In genomic region chr1:67355745-67356424, GRCh38 we compare ENCODE assay signal across 17 cellular contexts. TPM values are rescaled to one million over a fixed set of nuclear protein-coding genes. Genes with fewer than 3 reads are reported as not detected.
DNase-seq lines count a peak whose midpoint lies in the region; ATAC-seq and TF ChIP-seq lines count a peak whose summit lies in the region.
"Had no signal": no experiment of that assay in that cellular context is flagged by ENCODE, and none has a peak within 500 bp of the region (broad histone marks: within the 10 kb centered on the region; RNA-seq: fewer than 3 reads in every experiment).

No MANE protein-coding gene starts in this region.

- no peaks in the 10 kb centered on the region for H3K27me3 Mint-ChIP-seq in activated CD4-positive, alpha-beta memory T cell treated with anti-CD3 and anti-CD28 coated beads, Interleukin-2, amount 10 ng/mL, durations not matched to agents 7 days and 5 days
- H3K27me3 Mint-ChIP-seq: memory B cell had no signal

- ATAC-seq in sciatic nerve = no peak
- ATAC-seq in HG03045 (IDR thresholded peaks at IDR 0.05; ENCODE audit: unreplicated experiment) = no peak

- no peaks in the 10 kb centered on the region for H3K4me1 ChIP-seq in Peyer's patch

- peaks cover 64% of the 10 kb centered on the region for H3K36me3 Mint-ChIP-seq in activated CD4-positive, alpha-beta memory T cell treated with anti-CD3 and anti-CD28 coated beads, Interleukin-2, amount 10 ng/mL, durations not matched to agents 7 days and 5 days (ENCODE audit: low read depth)

- POLR2A ChIA-PET in AG04450 (lab: Yijun Ruan, JAX) = no interaction called here
- POLR2A ChIA-PET in activated CD4-positive, alpha-beta memory T cell treated with anti-CD3 and anti-CD28 coated beads, Interleukin-2, amount 10 ng/mL, durations not matched to agents 7 days and 5 days (lab: Charles Lee) = no interaction called here

- peaks cover 3% of the 10 kb centered on the region for H3K27me3 ChIP-seq in AG04450 (ENCODE audit: control insufficient read depth, insufficient read depth, low read length)
- H3K27me3 ChIP-seq in Peyer's patch = no peaks in the 10 kb centered on the region
- H3K27me3 ChIP-seq: upper lobe of left lung had no signal

- H3K36me3 ChIP-seq in Peyer's patch = no peaks in the 10 kb centered on the region
- H3K36me3 ChIP-seq: upper lobe of left lung had no signal

- H3K9me3 ChIP-seq in AG04450 (ENCODE audit: control insufficient read depth, insufficient read depth, low read length) (no peaks in the 10 kb centered on the region), Peyer's patch (no peaks in the 10 kb centered on the region)
- H3K9me3 ChIP-seq: upper lobe of left lung had no signal

- no peak overlapping the region for H3K4me3 Mint-ChIP-seq in activated CD4-positive, alpha-beta memory T cell treated with anti-CD3 and anti-CD28 coated beads, Interleukin-2, amount 10 ng/mL, durations not matched to agents 7 days and 5 days
- H3K4me3 Mint-ChIP-seq: CD4-positive, alpha-beta memory T cell; memory B cell had no signal

- H3K4me1 Mint-ChIP-seq in activated CD4-positive, alpha-beta memory T cell treated with anti-CD3 and anti-CD28 coated beads, Interleukin-2, amount 10 ng/mL, durations not matched to agents 7 days and 5 days = peaks cover 35% of the 10 kb centered on the region
- H3K4me1 Mint-ChIP-seq: memory B cell had no signal

- intact Hi-C loops in sciatic nerve (cut with DNase I) = no loop called here

- H3K27ac Mint-ChIP-seq in activated CD4-positive, alpha-beta memory T cell treated with anti-CD3 and anti-CD28 coated beads, Interleukin-2, amount 10 ng/mL, durations not matched to agents 7 days and 5 days = peak overlapping the region; percentile 23
- H3K27ac Mint-ChIP-seq: memory B cell had no signal

- TF ChIP-seq CTCF in AG04450 (IDR thresholded peaks at IDR 0.05; ENCODE audit: low read depth, low read length) = no peak
- TF ChIP-seq CTCF in Peyer's patch (IDR thresholded peaks at IDR 0.05) = no peak

- no peaks in the 10 kb centered on the region for H3K9me3 Mint-ChIP-seq in activated CD4-positive, alpha-beta memory T cell treated with anti-CD3 and anti-CD28 coated beads, Interleukin-2, amount 10 ng/mL, durations not matched to agents 7 days and 5 days
- H3K9me3 Mint-ChIP-seq: CD4-positive, alpha-beta memory T cell; memory B cell had no signal

- CTCF ChIA-PET in AG04450 (lab: Charles Lee) = interaction anchor here (0.5 to 4.3 kb wide), 4 partner anchors 8 to 178 kb away, joined by 3 to 37 read pairs (median 18); no protein-coding TSS in a partner anchor
- CTCF ChIA-PET in activated CD4-positive, alpha-beta memory T cell treated with anti-CD3 and anti-CD28 coated beads, Interleukin-2, amount 10 ng/mL, durations not matched to agents 7 days and 5 days (lab: Charles Lee) = interaction anchor here (0.8 to 1.6 kb wide), 2 partner anchors 10 to 142 kb away, joined by 3 read pairs; no protein-coding TSS in a partner anchor

- TF ChIP-seq POLR2A in Peyer's patch (IDR thresholded peaks at IDR 0.05) = no peak

- H3K27ac ChIP-seq in AG04450 (ENCODE audit: low read depth, low read length) (no peak overlapping the region), Peyer's patch (no peak overlapping the region)
- H3K27ac ChIP-seq: upper lobe of left lung had no signal

- DNase-seq in AG04450 (ENCODE audit: low read depth, low spot score) (peak; percentile 15), H4 (ENCODE audit: low spot score) (peak; percentile 45), fibroblast of peridontal ligament (ENCODE audit: extremely low read depth) (peak; percentile 94), sciatic nerve (ENCODE audit: low spot score) (no peak), Peyer's patch (no peak)
- no peak for DNase-seq in activated CD4-positive, alpha-beta memory T cell treated with anti-CD3 and anti-CD28 coated beads, Interleukin-2, amount 10 ng/mL, durations not matched to agents 7 days and 5 days
- no peak for DNase-seq in stimulated activated CD4-positive, alpha-beta T cell treated with anti-CD3 and anti-CD28 coated beads, Interleukin-4, amount 100 ng/mL, for 24 hours
- DNase-seq: activated CD8-positive, alpha-beta memory T cell treated with anti-CD3 and anti-CD28 coated beads, Interleukin-2, amount 50 U/mL, for 4 hours; caudate nucleus; CD4-positive, alpha-beta memory T cell; NCI-H2029; retina; T-helper 9 cell; upper lobe of left lung had no signal

- H3K4me3 ChIP-seq in AG04450 (ENCODE audit: low read depth, low read length) (no peak overlapping the region), Peyer's patch (no peak overlapping the region)
- H3K4me3 ChIP-seq: upper lobe of left lung had no signal

RNA-seq across cellular contexts. Expression of gene IL12RB2, which starts 48.2 kb away (rescaled TPM):
- polyA plus RNA-seq in AG04450 (2011; rRNA removed) = not detected in 2 replicates
- polyA minus RNA-seq in AG04450 (2011; rRNA and poly(A)+ RNA removed) = not detected in 2 replicates
- total RNA-seq in H4 (2014; rRNA removed; shearing (Covaris generic)) = not detected in 2 replicates
- total RNA-seq in activated CD4-positive, alpha-beta memory T cell treated with anti-CD3 and anti-CD28 coated beads, Interleukin-2, amount 10 ng/mL, durations not matched to agents 7 days and 5 days = 10 to 100 TPM; 75.5 to 76.0 TPM
- total RNA-seq in sciatic nerve (2.3 TPM), Peyer's patch (1 to 10 TPM in 2 of 4 donors, under 1 TPM in 2; 0.35 to 3.3 (median 1.8) TPM)
- total RNA-seq: OCI-LY7 had no signal

Comparison
In these comparisons a context has a peak if more than half of its experiments do, and no peak if none do; other contexts are left out.
1. DNase-seq: peak in AG04450 (single experiment), H4 (single experiment) and fibroblast of peridontal ligament (single experiment); none in activated CD4-positive, alpha-beta memory T cell treated with anti-CD3 and anti-CD28 coated beads, Interleukin-2, amount 10 ng/mL, durations not matched to agents 7 days and 5 days (single experiment), sciatic nerve (single experiment), stimulated activated CD4-positive, alpha-beta T cell treated with anti-CD3 and anti-CD28 coated beads, Interleukin-4, amount 100 ng/mL, for 24 hours (single experiment) and Peyer's patch (0 of 3).
2. RNA of gene IL12RB2, which starts 48.2 kb away (total RNA-seq): 75.5 to 76.0 TPM in activated CD4-positive, alpha-beta memory T cell treated with anti-CD3 and anti-CD28 coated beads, Interleukin-2, amount 10 ng/mL, durations not matched to agents 7 days and 5 days; 0.35 to 3.3 TPM in Peyer's patch, 2.3 TPM in sciatic nerve (single experiment) and not detected in H4; every median in the first group is over 10 times any median in the second.